ENCODE assay signal across 22 cellular contexts in genomic region chr14:74289801-74290200, GRCh38. TPM values are rescaled to one million over a fixed set of nuclear protein-coding genes. Genes with fewer than 3 reads are reported as not detected.
DNase-seq lines count a peak whose midpoint lies in the region; ATAC-seq, FAIRE-seq and TF ChIP-seq lines count a peak whose summit lies in the region.
"Had no signal": no experiment of that assay in that cellular context is flagged by ENCODE, and none has a peak within 500 bp of the region (broad histone marks: within the 10 kb centered on the region; RNA-seq: fewer than 3 reads in every experiment).

No MANE protein-coding gene starts in this region.

- H3K9me3 Mint-ChIP-seq in stimulated activated naive B cell treated with anti-CD40 and anti-IgM and Interleukin-4, amounts not matched to agents 10 μg/mL and 1 μg/mL and 100 μg/mL, for 72 hours: no peaks in the 10 kb centered on the region
- no peaks in the 10 kb centered on the region for H3K9me3 Mint-ChIP-seq in activated naive CD4-positive, alpha-beta T cell treated with anti-CD3 and anti-CD28 coated beads for 36 hours
- H3K9me3 Mint-ChIP-seq in stimulated activated memory B cell treated with anti-CD40 and anti-IgM and Interleukin-4, amounts not matched to agents 10 μg/mL and 1 μg/mL and 100 μg/mL, for 72 hours: no peaks in the 10 kb centered on the region
- H3K9me3 Mint-ChIP-seq: CD14-positive monocyte; CD4-positive, alpha-beta T cell; CD8-positive, alpha-beta memory T cell had no signal

- H3K36me3 ChIP-seq in Peyer's patch: peaks cover 0 to 86% (median 0%) of the 10 kb centered on the region in 3 donors

- peaks cover 0 to 5% of the 10 kb centered on the region in 2 donors for H3K4me1 Mint-ChIP-seq in stimulated activated naive B cell treated with anti-CD40 and anti-IgM and Interleukin-4, amounts not matched to agents 10 μg/mL and 1 μg/mL and 100 μg/mL, for 72 hours
- no peaks in the 10 kb centered on the region for H3K4me1 Mint-ChIP-seq in activated naive CD4-positive, alpha-beta T cell treated with anti-CD3 and anti-CD28 coated beads for 36 hours (ENCODE audit: low read depth)
- H3K4me1 Mint-ChIP-seq in stimulated activated memory B cell treated with anti-CD40 and anti-IgM and Interleukin-4, amounts not matched to agents 10 μg/mL and 1 μg/mL and 100 μg/mL, for 72 hours: no peaks in the 10 kb centered on the region
- H3K4me1 Mint-ChIP-seq: CD14-positive monocyte had no signal

- H3K27me3 ChIP-seq in dorsolateral prefrontal cortex (no peaks in the 10 kb centered on the region), Peyer's patch (no peaks in the 10 kb centered on the region)
- H3K27me3 ChIP-seq: BE2C; BLaER1 treated with 17β-estradiol and CSF1 and Interleukin-3, amounts not matched to agents 10 nM and 100 nM had no signal

- TF ChIP-seq CTCF in dorsolateral prefrontal cortex (IDR thresholded peaks at IDR 0.05 in 54 of 56, conservative IDR thresholded peaks at IDR 0.05 in 2 of 56; ENCODE audit: low read depth in 1 of 56, partially characterized antibody in 56 of 56) (no peak), Peyer's patch (IDR thresholded peaks at IDR 0.05) (no peak)

- DNase-seq in HTR-8/SVneo (ENCODE audit: insufficient read length, low spot score) (no peak), dorsolateral prefrontal cortex (no peak), Peyer's patch (no peak)
- DNase-seq in stimulated activated naive B cell treated with anti-CD40 and anti-IgM and Interleukin-4, amounts not matched to agents 10 μg/mL and 1 μg/mL and 100 μg/mL, for 72 hours: no peak
- no peak for DNase-seq in activated naive CD4-positive, alpha-beta T cell treated with anti-CD3 and anti-CD28 coated beads for 36 hours
- DNase-seq: AML-193; CD4-positive, alpha-beta T cell; CD8-positive, alpha-beta memory T cell; DMS 273 treated with DMSO at 0.1 percent for 48 hours; DMS79; GDM1; HCEC 1CT had no signal

- no peak for ATAC-seq in stimulated activated naive B cell treated with anti-CD40 and anti-IgM and Interleukin-4, amounts not matched to agents 10 μg/mL and 1 μg/mL and 100 μg/mL, for 72 hours (replicated peaks)
- ATAC-seq in stimulated activated memory B cell treated with anti-CD40 and anti-IgM and Interleukin-4, amounts not matched to agents 10 μg/mL and 1 μg/mL and 100 μg/mL, for 72 hours: no peak

- no peaks in the 10 kb centered on the region for H3K4me1 ChIP-seq in Peyer's patch
- H3K4me1 ChIP-seq: A549, BE2C had no signal

- no peak for TF ChIP-seq POLR2A in Peyer's patch (IDR thresholded peaks at IDR 0.05)

- FAIRE-seq in HTR-8/SVneo (lab: Jason Lieb, UNC): peak; percentile 68
- FAIRE-seq: A549, D721Med, GM12878, H1 had no signal

- H3K36me3 Mint-ChIP-seq in stimulated activated naive B cell treated with anti-CD40 and anti-IgM and Interleukin-4, amounts not matched to agents 10 μg/mL and 1 μg/mL and 100 μg/mL, for 72 hours: peaks cover 34 to 59% of the 10 kb centered on the region in 2 donors
- H3K36me3 Mint-ChIP-seq in activated naive CD4-positive, alpha-beta T cell treated with anti-CD3 and anti-CD28 coated beads for 36 hours (ENCODE audit: low read depth): peaks cover 17% of the 10 kb centered on the region
- H3K36me3 Mint-ChIP-seq in stimulated activated memory B cell treated with anti-CD40 and anti-IgM and Interleukin-4, amounts not matched to agents 10 μg/mL and 1 μg/mL and 100 μg/mL, for 72 hours: peaks cover 74% of the 10 kb centered on the region

- intact Hi-C loops in dorsolateral prefrontal cortex (cut with DNase I): loop anchor here in 1 of 2 donors (10.0 kb wide), 1 partner anchor 75 kb away; no protein-coding TSS in a partner anchor
- intact Hi-C loops in activated naive CD4-positive, alpha-beta T cell treated with anti-CD3 and anti-CD28 coated beads for 36 hours (cut with micrococcal nuclease): no loop called here

- CTCF ChIA-PET in activated naive CD4-positive, alpha-beta T cell treated with anti-CD3 and anti-CD28 coated beads for 36 hours (lab: Charles Lee): no interaction called here

- peak overlapping the region; percentile 47 for H3K27ac Mint-ChIP-seq in stimulated activated naive B cell treated with anti-CD40 and anti-IgM and Interleukin-4, amounts not matched to agents 10 μg/mL and 1 μg/mL and 100 μg/mL, for 72 hours
- H3K27ac Mint-ChIP-seq in activated naive CD4-positive, alpha-beta T cell treated with anti-CD3 and anti-CD28 coated beads for 36 hours: no peak overlapping the region
- no peak overlapping the region for H3K27ac Mint-ChIP-seq in stimulated activated memory B cell treated with anti-CD40 and anti-IgM and Interleukin-4, amounts not matched to agents 10 μg/mL and 1 μg/mL and 100 μg/mL, for 72 hours
- H3K27ac Mint-ChIP-seq: CD4-positive, alpha-beta T cell had no signal

- H3K27me3 Mint-ChIP-seq in stimulated activated naive B cell treated with anti-CD40 and anti-IgM and Interleukin-4, amounts not matched to agents 10 μg/mL and 1 μg/mL and 100 μg/mL, for 72 hours: no peaks in the 10 kb centered on the region
- H3K27me3 Mint-ChIP-seq in activated naive CD4-positive, alpha-beta T cell treated with anti-CD3 and anti-CD28 coated beads for 36 hours (ENCODE audit: low read depth): no peaks in the 10 kb centered on the region
- H3K27me3 Mint-ChIP-seq in stimulated activated memory B cell treated with anti-CD40 and anti-IgM and Interleukin-4, amounts not matched to agents 10 μg/mL and 1 μg/mL and 100 μg/mL, for 72 hours: no peaks in the 10 kb centered on the region
- H3K27me3 Mint-ChIP-seq: CD4-positive, alpha-beta T cell; CD8-positive, alpha-beta memory T cell had no signal

- no peak overlapping the region for H3K4me3 Mint-ChIP-seq in stimulated activated naive B cell treated with anti-CD40 and anti-IgM and Interleukin-4, amounts not matched to agents 10 μg/mL and 1 μg/mL and 100 μg/mL, for 72 hours
- no peak overlapping the region for H3K4me3 Mint-ChIP-seq in activated naive CD4-positive, alpha-beta T cell treated with anti-CD3 and anti-CD28 coated beads for 36 hours
- H3K4me3 Mint-ChIP-seq in stimulated activated memory B cell treated with anti-CD40 and anti-IgM and Interleukin-4, amounts not matched to agents 10 μg/mL and 1 μg/mL and 100 μg/mL, for 72 hours: no peak overlapping the region
- H3K4me3 Mint-ChIP-seq: CD14-positive monocyte; CD4-positive, alpha-beta T cell; CD8-positive, alpha-beta memory T cell had no signal

- H3K4me3 ChIP-seq in dorsolateral prefrontal cortex (no peak overlapping the region), Peyer's patch (no peak overlapping the region)
- H3K4me3 ChIP-seq: A549; BLaER1 treated with 17β-estradiol and CSF1 and Interleukin-3, amounts not matched to agents 10 nM and 100 nM; GM12878; GM23248 had no signal

- H3K27ac ChIP-seq in dorsolateral prefrontal cortex (peak overlapping the region in 31 of 59 donors; percentile 15 to 81 (median 56)), Peyer's patch (no peak overlapping the region)
- H3K27ac ChIP-seq: A549; BLaER1 treated with 17β-estradiol and CSF1 and Interleukin-3, amounts not matched to agents 10 nM and 100 nM; GM23248 had no signal

- H3K9me3 ChIP-seq in Peyer's patch: no peaks in the 10 kb centered on the region
- H3K9me3 ChIP-seq: A549; BE2C; BLaER1 treated with 17β-estradiol and CSF1 and Interleukin-3, amounts not matched to agents 10 nM and 100 nM had no signal

RNA-seq across cellular contexts. Expression of gene ABCD4, which starts 12.9 kb away (rescaled TPM):
- total RNA-seq in dorsolateral prefrontal cortex (100 to 1,000 TPM in 27 of 120 experiments, 10 to 100 TPM in 93; 45.9 to 169 (median 85.2) TPM), Peyer's patch (100 to 1,000 TPM in 3 of 4 donors, 10 to 100 TPM in 1; 89.1 to 139 (median 107) TPM)
- total RNA-seq in activated naive CD4-positive, alpha-beta T cell treated with anti-CD3 and anti-CD28 coated beads for 36 hours: 10 to 100 TPM; 41.4 to 43.9 TPM

RNA-seq across cellular contexts. Expression of gene VSX2, which starts 50.6 kb away (rescaled TPM):
- under 1 TPM in 23 of 120 experiments, not detected in 97; 0.13 to 0.48 (median 0.22) TPM for total RNA-seq in dorsolateral prefrontal cortex
- not detected for total RNA-seq in activated naive CD4-positive, alpha-beta T cell treated with anti-CD3 and anti-CD28 coated beads for 36 hours
- not detected for total RNA-seq in Peyer's patch
- total RNA-seq: CD4-positive, alpha-beta T cell; CD8-positive, alpha-beta memory T cell; GM12878; GM23248; H7 had no signal

RNA-seq across cellular contexts. Expression of gene VRTN, which starts 58.5 kb away (rescaled TPM):
- total RNA-seq in dorsolateral prefrontal cortex (not detected), Peyer's patch (under 1 TPM in 1 of 4 donors, not detected in 3; 0.57 TPM)
- total RNA-seq in activated naive CD4-positive, alpha-beta T cell treated with anti-CD3 and anti-CD28 coated beads for 36 hours: not detected
- total RNA-seq: CD4-positive, alpha-beta T cell; CD8-positive, alpha-beta memory T cell; GM23248 had no signal

Comparison
In these comparisons a context has a peak if more than half of its experiments do, and no peak if none do; other contexts are left out.
1. H3K27ac ChIP-seq: peak in dorsolateral prefrontal cortex (31 of 59); none in Peyer's patch (0 of 4).